In genomic region chr16:88265286-88265938, GRCh38 we compare ENCODE assay signal across 7 cellular contexts.
DNase-seq lines count a peak whose midpoint lies in the region; ATAC-seq and TF ChIP-seq lines count a peak whose summit lies in the region.
"Not testable (repeated sequence)": the region's sequence is repeated elsewhere in the genome, so short reads cannot be mapped to it uniquely, and the experiment has no call there.

No MANE protein-coding gene starts in this region.

- not testable (repeated sequence) for H3K27ac ChIP-seq in left ventricle myocardium inferior (replicated peaks)

- peaks cover 21% of the 10 kb centered on the region for H3K27me3 Mint-ChIP-seq in activated naive CD8-positive, alpha-beta T cell treated with anti-CD3 and anti-CD28 coated beads, Interleukin-2, amount 50 U/mL, for 24 hours

- H3K4me1 ChIP-seq in left ventricle myocardium inferior = peaks cover 39% of the 10 kb centered on the region

- not testable (repeated sequence) for H3K4me3 ChIP-seq in GM06990 (replicated peaks; ENCODE audit: low read depth, low read length)
- peak overlapping the region; percentile 34 for H3K4me3 ChIP-seq in left ventricle myocardium inferior

- intact Hi-C loops in left ventricle myocardium inferior (cut with micrococcal nuclease) = not testable (repeated sequence)

- H3K9me3 Mint-ChIP-seq in activated naive CD8-positive, alpha-beta T cell treated with anti-CD3 and anti-CD28 coated beads, Interleukin-2, amount 50 U/mL, for 24 hours = not testable (repeated sequence)

- H3K27me3 ChIP-seq in GM06990 (replicated peaks; ENCODE audit: control insufficient read depth, insufficient read depth, low read length); left ventricle myocardium inferior (ENCODE audit: low read depth): not testable (repeated sequence)

- H3K4me1 Mint-ChIP-seq in activated naive CD8-positive, alpha-beta T cell treated with anti-CD3 and anti-CD28 coated beads, Interleukin-2, amount 50 U/mL, for 24 hours = not testable (repeated sequence)

- H3K36me3 ChIP-seq in GM06990 (ENCODE audit: control insufficient read depth, insufficient read depth, low read length); left ventricle myocardium inferior: not testable (repeated sequence)

- TF ChIP-seq CTCF in GM06990 (IDR thresholded peaks at IDR 0.05; ENCODE audit: insufficient read depth, low read length, poor library complexity, severe bottlenecking); left ventricle myocardium inferior (IDR thresholded peaks at IDR 0.05; ENCODE audit: borderline replicate concordance): not testable (repeated sequence)

- peak; percentile 31 for ATAC-seq in GM21619 (IDR thresholded peaks at IDR 0.05; ENCODE audit: unreplicated experiment)
- peak; percentile 10 for ATAC-seq in HG03175 (IDR thresholded peaks at IDR 0.05; ENCODE audit: unreplicated experiment)
- ATAC-seq in activated naive CD8-positive, alpha-beta T cell treated with anti-CD3 and anti-CD28 coated beads, Interleukin-2, amount 50 U/mL, for 24 hours = peak; percentile 38

- H3K27ac Mint-ChIP-seq in activated naive CD8-positive, alpha-beta T cell treated with anti-CD3 and anti-CD28 coated beads, Interleukin-2, amount 50 U/mL, for 24 hours = not testable (repeated sequence)

- peak; percentile 20 for DNase-seq in GM06990 (ENCODE audit: extremely low read depth, insufficient read length)
- DNase-seq in activated CD4-positive, alpha-beta T cell treated with anti-CD3 and anti-CD28 coated beads, Interleukin-2, amount 50 U/mL, for 4 hours = peak; percentile 13 to 17
- peak; percentile 18 for DNase-seq in activated naive CD8-positive, alpha-beta T cell treated with anti-CD3 and anti-CD28 coated beads, Interleukin-2, amount 50 U/mL, for 24 hours
- not testable (repeated sequence) for DNase-seq in left ventricle myocardium inferior
- DNase-seq in stimulated activated CD4-positive, alpha-beta T cell treated with anti-CD3 and anti-CD28 coated beads, Interleukin-2, amount 100 ng/mL, for 24 hours = peak; percentile 5 to 27

- H3K4me3 Mint-ChIP-seq in activated naive CD8-positive, alpha-beta T cell treated with anti-CD3 and anti-CD28 coated beads, Interleukin-2, amount 50 U/mL, for 24 hours = not testable (repeated sequence)

- not testable (repeated sequence) for H3K36me3 Mint-ChIP-seq in activated naive CD8-positive, alpha-beta T cell treated with anti-CD3 and anti-CD28 coated beads, Interleukin-2, amount 50 U/mL, for 24 hours (ENCODE audit: low read depth)

- not testable (repeated sequence) for H3K9me3 ChIP-seq in left ventricle myocardium inferior (replicated peaks)
